Comparison of ENCODE assay signal across 19 cellular contexts in genomic region chr11:132862137-132862536, GRCh38.
"Had no signal": no experiment of that assay in that cellular context is flagged by ENCODE, and none has a peak within 500 bp of the region (broad histone marks: within the 10 kb centered on the region; RNA-seq: fewer than 3 reads in every experiment).

No MANE protein-coding gene starts in this region.

- DNase-seq: KBM-7, MG63, NCI-H1092 treated with DMSO at 0.1 percent for 48 hours, NCI-H1436, NCI-H187, NCI-H2029, NCI-H2081 treated with DMSO at 0.1 percent for 48 hours, NCI-H2171, NCI-H226, NCI-H446, NCI-H510A, NCI-H524 treated with DMSO at 0.1 percent for 48 hours, NCI-H69, NCI-H774, SHP77 treated with DMSO at 0.1 percent for 48 hours, SJCRH30, SW 1271 had no signal

- ATAC-seq: Panc1, Right ventricle myocardium inferior had no signal

- H3K4me3 ChIP-seq: MG63, SJCRH30 had no signal
